In the genomic region with DNA sequence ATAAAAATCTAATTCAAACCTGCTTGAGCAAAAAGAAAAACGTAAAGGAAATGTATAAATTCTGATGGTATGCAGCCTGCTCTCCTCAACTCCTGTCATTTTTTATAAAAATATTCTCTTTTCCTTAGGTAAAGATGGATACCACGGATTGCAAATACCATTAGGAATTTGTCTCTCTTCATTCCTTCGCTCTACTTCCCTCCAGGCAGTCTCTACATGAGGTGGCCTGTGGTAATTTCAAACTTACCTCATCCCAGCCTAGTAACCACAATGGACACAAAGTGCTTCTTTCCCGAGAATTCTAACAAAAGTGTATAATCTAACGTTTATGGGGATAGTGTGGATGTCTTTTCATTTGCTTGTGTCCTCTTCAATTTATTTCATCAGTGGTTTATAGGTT, we compare ENCODE assay signal across 22 cellular contexts.
"Had no signal": no experiment of that assay in that cellular context is flagged by ENCODE, and none has a peak within 500 bp of the region (broad histone marks: within the 10 kb centered on the region; RNA-seq: fewer than 3 reads in every experiment).

No MANE protein-coding gene starts in this region.

- H3K27ac ChIP-seq: gastrocnemius medialis, ovary, right lobe of liver, thoracic aorta, tibial nerve, upper lobe of right lung, uterus had no signal

- H3K4me1 Mint-ChIP-seq: naive thymus-derived CD4-positive, alpha-beta T cell; nephron; stimulated activated naive B cell treated with anti-CD40 and anti-IgM and Interleukin-4, amounts not matched to agents 10 μg/mL and 1 μg/mL and 100 μg/mL, for 72 hours had no signal

- H3K27me3 Mint-ChIP-seq: effector memory CD8-positive, alpha-beta T cell; naive thymus-derived CD4-positive, alpha-beta T cell; stimulated activated naive CD8-positive, alpha-beta T cell treated with anti-CD3 and anti-CD28 coated beads, Interleukin-15, Interleukin-2, amounts not matched to agents 100 ng/mL and 50 ng/mL, for 24 hours had no signal

- H3K4me3 ChIP-seq: gastrocnemius medialis, lung, ovary, right lobe of liver, thoracic aorta, tibial nerve, upper lobe of right lung, uterus had no signal

- H3K36me3 ChIP-seq: gastrocnemius medialis, ovary, right lobe of liver, thoracic aorta, tibial nerve, upper lobe of right lung, uterus had no signal

- DNase-seq: cortex of kidney; effector memory CD8-positive, alpha-beta T cell; gastrocnemius medialis; head of caudate nucleus; mesenchymal stem cell; midbrain; naive thymus-derived CD4-positive, alpha-beta T cell; nucleus accumbens; ovary; posterior cingulate gyrus; right lobe of liver; small intestine; stimulated activated CD4-positive, alpha-beta T cell treated with anti-CD3 and anti-CD28 coated beads, Interleukin-15, amount 100 ng/mL, for 24 hours; stimulated activated CD4-positive, alpha-beta T cell treated with anti-CD3 and anti-CD28 coated beads, Interleukin-2, amount 100 ng/mL, for 48 hours; stimulated activated naive B cell treated with anti-CD40 and anti-IgM and Interleukin-4, amounts not matched to agents 10 μg/mL and 1 μg/mL and 100 μg/mL, for 72 hours; upper lobe of right lung; uterus had no signal

- H3K4me3 Mint-ChIP-seq: effector memory CD8-positive, alpha-beta T cell; naive thymus-derived CD4-positive, alpha-beta T cell; nephron; stimulated activated naive B cell treated with anti-CD40 and anti-IgM and Interleukin-4, amounts not matched to agents 10 μg/mL and 1 μg/mL and 100 μg/mL, for 72 hours; stimulated activated naive CD8-positive, alpha-beta T cell treated with anti-CD3 and anti-CD28 coated beads, Interleukin-15, Interleukin-2, amounts not matched to agents 100 ng/mL and 50 ng/mL, for 24 hours had no signal

- H3K4me1 ChIP-seq: gastrocnemius medialis, right lobe of liver, tibial nerve, upper lobe of right lung, uterus had no signal

- H3K27ac Mint-ChIP-seq: effector memory CD8-positive, alpha-beta T cell; naive thymus-derived CD4-positive, alpha-beta T cell; nephron; stimulated activated naive B cell treated with anti-CD40 and anti-IgM and Interleukin-4, amounts not matched to agents 10 μg/mL and 1 μg/mL and 100 μg/mL, for 72 hours; stimulated activated naive CD8-positive, alpha-beta T cell treated with anti-CD3 and anti-CD28 coated beads, Interleukin-15, Interleukin-2, amounts not matched to agents 100 ng/mL and 50 ng/mL, for 24 hours had no signal

- H3K9me3 ChIP-seq: ovary, right lobe of liver, thoracic aorta, upper lobe of right lung, uterus had no signal

- H3K27me3 ChIP-seq: gastrocnemius medialis, ovary, right lobe of liver, tibial nerve, upper lobe of right lung, uterus had no signal

- H3K36me3 Mint-ChIP-seq: stimulated activated naive B cell treated with anti-CD40 and anti-IgM and Interleukin-4, amounts not matched to agents 10 μg/mL and 1 μg/mL and 100 μg/mL, for 72 hours had no signal
